38 cellular contexts compared by ENCODE assay signal in the genomic region with DNA sequence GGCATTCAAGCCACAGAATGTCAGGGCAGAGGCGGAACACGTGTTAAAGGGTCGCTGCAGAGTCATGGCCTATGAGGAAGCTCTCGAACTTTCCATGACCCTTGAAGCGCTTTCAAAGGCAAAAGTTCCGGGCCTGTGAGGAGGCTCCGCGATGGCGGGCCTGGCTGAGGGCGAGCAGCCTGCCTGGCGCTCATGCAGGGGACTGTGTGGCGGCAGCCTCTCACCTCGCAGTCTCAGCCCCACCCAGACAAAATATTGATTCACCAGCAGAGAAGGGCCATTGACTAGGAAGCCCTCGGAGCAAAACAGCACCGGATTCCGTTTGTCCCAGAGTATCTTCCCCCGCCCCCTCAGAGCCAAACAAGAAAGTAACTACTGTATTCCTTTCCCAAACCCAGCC. TPM values are rescaled to one million over a fixed set of nuclear protein-coding genes. Genes with fewer than 3 reads are reported as not detected.
"Had no signal": no experiment of that assay in that cellular context is flagged by ENCODE, and none has a peak within 500 bp of the region (broad histone marks: within the 10 kb centered on the region; RNA-seq: fewer than 3 reads in every experiment).

No MANE protein-coding gene starts in this region.

- ATAC-seq: activated CD4-positive, alpha-beta T cell treated with anti-CD3 and anti-CD28 coated beads for 36 hours; activated CD4-positive, CD25-positive, alpha-beta regulatory T cell treated with anti-CD3 and anti-CD28 coated beads, Interleukin-2, amount 50 U/mL, for 24 hours; activated CD8-positive, alpha-beta memory T cell treated with anti-CD3 and anti-CD28 coated beads, Interleukin-2, amount 10 ng/mL, durations not matched to agents 7 days and 5 days; activated CD8-positive, alpha-beta T cell treated with anti-CD3 and anti-CD28 coated beads, Interleukin-2, amount 10 ng/mL, durations not matched to agents 7 days and 5 days; activated naive CD4-positive, alpha-beta T cell treated with anti-CD3 and anti-CD28 coated beads, Interleukin-2, amount 50 U/mL, for 72 hours; activated T-cell treated with anti-CD3 and anti-CD28 coated beads, Interleukin-2, amount 50 U/mL, for 4 hours; activated T-cell treated with anti-CD3 and anti-CD28 coated beads, Interleukin-2, amount 50 U/mL, for 72 hours; activated T-helper 17 cell treated with anti-CD3 and anti-CD28 coated beads, Interleukin-2, amount 50 U/mL, for 72 hours had no signal

- H3K4me3 Mint-ChIP-seq: activated CD4-positive, alpha-beta memory T cell treated with anti-CD3 and anti-CD28 coated beads, Interleukin-2, amount 10 ng/mL, durations not matched to agents 7 days and 5 days; activated CD4-positive, alpha-beta T cell treated with anti-CD3 and anti-CD28 coated beads for 36 hours; activated CD4-positive, alpha-beta T cell treated with anti-CD3 and anti-CD28 coated beads, Interleukin-2, amount 10 ng/mL, durations not matched to agents 7 days and 5 days; activated CD8-positive, alpha-beta memory T cell treated with anti-CD3 and anti-CD28 coated beads, Interleukin-2, amount 10 ng/mL, durations not matched to agents 7 days and 5 days; activated CD8-positive, alpha-beta T cell treated with anti-CD3 and anti-CD28 coated beads, Interleukin-2, amount 10 ng/mL, durations not matched to agents 7 days and 5 days; activated naive CD4-positive, alpha-beta T cell treated with anti-CD3 and anti-CD28 coated beads for 36 hours; activated naive CD8-positive, alpha-beta T cell treated with anti-CD3 and anti-CD28 coated beads for 36 hours; activated T-cell treated with anti-CD3 and anti-CD28 coated beads, Interleukin-2, amount 50 U/mL, for 4 hours; activated T-cell treated with anti-CD3 and anti-CD28 coated beads, Interleukin-2, amount 50 U/mL, for 72 hours; activated T-helper 1 cell treated with anti-CD3 and anti-CD28 coated beads, Interleukin-12 subunit alpha, Interleukin-12 subunit beta, Interleukin-2, Interleukin-4 antibody, amounts not matched to agents 30 ng/mL and 10 ng/mL and 1 ng/mL, durations not matched to agents 14 hours and 24 hours and 36 hours; activated T-helper 17 cell treated with anti-CD3 and anti-CD28 coated beads, Interleukin-2, amount 50 U/mL, for 72 hours; T-helper 2 cell treated with Interferon-gamma antibody and Interleukin-4, amounts not matched to agents 5 μg/mL and 100 μg/mL, for 36 hours had no signal

- H3K36me3 Mint-ChIP-seq: activated CD8-positive, alpha-beta memory T cell treated with anti-CD3 and anti-CD28 coated beads, Interleukin-2, amount 10 ng/mL, durations not matched to agents 7 days and 5 days; activated naive CD4-positive, alpha-beta T cell treated with anti-CD3 and anti-CD28 coated beads, Interleukin-2, amount 50 U/mL, for 72 hours; activated naive CD8-positive, alpha-beta T cell treated with anti-CD3 and anti-CD28 coated beads for 36 hours had no signal

- H3K4me1 Mint-ChIP-seq: activated CD4-positive, alpha-beta memory T cell treated with anti-CD3 and anti-CD28 coated beads, Interleukin-2, amount 10 ng/mL, durations not matched to agents 7 days and 5 days; activated CD4-positive, alpha-beta T cell treated with anti-CD3 and anti-CD28 coated beads for 36 hours; activated CD4-positive, alpha-beta T cell treated with anti-CD3 and anti-CD28 coated beads, Interleukin-2, amount 10 ng/mL, durations not matched to agents 7 days and 5 days; activated CD8-positive, alpha-beta memory T cell treated with anti-CD3 and anti-CD28 coated beads, Interleukin-2, amount 10 ng/mL, durations not matched to agents 7 days and 5 days; activated naive CD8-positive, alpha-beta T cell treated with anti-CD3 and anti-CD28 coated beads for 36 hours; activated T-helper 17 cell treated with anti-CD3 and anti-CD28 coated beads, Interleukin-2, amount 50 U/mL, for 72 hours had no signal

- H3K27me3 Mint-ChIP-seq: activated CD4-positive, alpha-beta memory T cell treated with anti-CD3 and anti-CD28 coated beads, Interleukin-2, amount 10 ng/mL, durations not matched to agents 7 days and 5 days had no signal

- H3K9me3 Mint-ChIP-seq: activated CD4-positive, alpha-beta memory T cell treated with anti-CD3 and anti-CD28 coated beads, Interleukin-2, amount 10 ng/mL, durations not matched to agents 7 days and 5 days; activated CD4-positive, alpha-beta T cell treated with anti-CD3 and anti-CD28 coated beads, Interleukin-2, amount 10 ng/mL, durations not matched to agents 7 days and 5 days; activated naive CD4-positive, alpha-beta T cell treated with anti-CD3 and anti-CD28 coated beads for 36 hours; activated naive CD4-positive, alpha-beta T cell treated with anti-CD3 and anti-CD28 coated beads, Interleukin-2, amount 50 U/mL, for 72 hours; activated naive CD8-positive, alpha-beta T cell treated with anti-CD3 and anti-CD28 coated beads for 36 hours; activated T-cell treated with anti-CD3 and anti-CD28 coated beads, Interleukin-2, amount 50 U/mL, for 4 hours; activated T-cell treated with anti-CD3 and anti-CD28 coated beads, Interleukin-2, amount 50 U/mL, for 72 hours; activated T-helper 1 cell treated with anti-CD3 and anti-CD28 coated beads, Interleukin-12 subunit alpha, Interleukin-12 subunit beta, Interleukin-2, Interleukin-4 antibody, amounts not matched to agents 30 ng/mL and 10 ng/mL and 1 ng/mL, durations not matched to agents 14 hours and 24 hours and 36 hours; activated T-helper 17 cell treated with anti-CD3 and anti-CD28 coated beads, Interleukin-2, amount 50 U/mL, for 72 hours; T-helper 2 cell treated with Interferon-gamma antibody and Interleukin-4, amounts not matched to agents 5 μg/mL and 100 μg/mL, for 36 hours had no signal

- H3K4me1 ChIP-seq: adrenal gland, body of pancreas, breast epithelium had no signal

- H3K4me3 ChIP-seq: adrenal gland, body of pancreas, breast epithelium had no signal

- FAIRE-seq: astrocyte, colon, TTC549 had no signal

- H3K27ac Mint-ChIP-seq: activated CD4-positive, alpha-beta memory T cell treated with anti-CD3 and anti-CD28 coated beads, Interleukin-2, amount 10 ng/mL, durations not matched to agents 7 days and 5 days; activated CD4-positive, alpha-beta T cell treated with anti-CD3 and anti-CD28 coated beads for 36 hours; activated CD4-positive, alpha-beta T cell treated with anti-CD3 and anti-CD28 coated beads, Interleukin-2, amount 10 ng/mL, durations not matched to agents 7 days and 5 days; activated CD8-positive, alpha-beta memory T cell treated with anti-CD3 and anti-CD28 coated beads, Interleukin-2, amount 10 ng/mL, durations not matched to agents 7 days and 5 days; activated CD8-positive, alpha-beta T cell treated with anti-CD3 and anti-CD28 coated beads, Interleukin-2, amount 10 ng/mL, durations not matched to agents 7 days and 5 days; activated naive CD4-positive, alpha-beta T cell treated with anti-CD3 and anti-CD28 coated beads for 36 hours; activated naive CD4-positive, alpha-beta T cell treated with anti-CD3 and anti-CD28 coated beads, Interleukin-2, amount 50 U/mL, for 72 hours; activated naive CD8-positive, alpha-beta T cell treated with anti-CD3 and anti-CD28 coated beads for 36 hours; activated T-cell treated with anti-CD3 and anti-CD28 coated beads, Interleukin-2, amount 50 U/mL, for 72 hours; activated T-helper 1 cell treated with anti-CD3 and anti-CD28 coated beads, Interleukin-12 subunit alpha, Interleukin-12 subunit beta, Interleukin-2, Interleukin-4 antibody, amounts not matched to agents 30 ng/mL and 10 ng/mL and 1 ng/mL, durations not matched to agents 14 hours and 24 hours and 36 hours; activated T-helper 17 cell treated with anti-CD3 and anti-CD28 coated beads, Interleukin-2, amount 50 U/mL, for 72 hours; T-helper 2 cell treated with Interferon-gamma antibody and Interleukin-4, amounts not matched to agents 5 μg/mL and 100 μg/mL, for 36 hours had no signal

- H3K27me3 ChIP-seq: adrenal gland, body of pancreas, brain microvascular endothelial cell, breast epithelium had no signal

- H3K9me3 ChIP-seq: adrenal gland, body of pancreas, breast epithelium had no signal

- DNase-seq: activated CD4-positive, alpha-beta memory T cell treated with anti-CD3 and anti-CD28 coated beads, Interleukin-2, amount 10 ng/mL, durations not matched to agents 7 days and 5 days; activated CD4-positive, alpha-beta T cell treated with anti-CD3 and anti-CD28 coated beads for 1 hour; activated CD4-positive, alpha-beta T cell treated with anti-CD3 and anti-CD28 coated beads for 36 hours; activated CD4-positive, alpha-beta T cell treated with anti-CD3 and anti-CD28 coated beads for 48 hours; activated CD4-positive, alpha-beta T cell treated with anti-CD3 and anti-CD28 coated beads, Interleukin-2, amount 10 ng/mL, durations not matched to agents 7 days and 5 days; activated CD4-positive, alpha-beta T cell treated with anti-CD3 and anti-CD28 coated beads, Interleukin-2, amount 50 U/mL, for 48 hours; activated CD4-positive, CD25-positive, alpha-beta regulatory T cell; activated CD8-positive, alpha-beta memory T cell treated with anti-CD3 and anti-CD28 coated beads for 24 hours; activated CD8-positive, alpha-beta memory T cell treated with anti-CD3 and anti-CD28 coated beads, Interleukin-2, amount 10 ng/mL, durations not matched to agents 7 days and 5 days; activated CD8-positive, alpha-beta T cell treated with anti-CD3 and anti-CD28 coated beads, Interleukin-2, amount 10 ng/mL, durations not matched to agents 7 days and 5 days; activated effector memory CD4-positive, alpha-beta T cell treated with anti-CD3 and anti-CD28 coated beads, Interleukin-2, amount 50 U/mL, for 16 hours; activated gamma-delta T cell treated with Interleukin-2 at 50 U/mL for 16 hours; activated naive CD4-positive, alpha-beta T cell; activated naive CD4-positive, alpha-beta T cell treated with anti-CD3 and anti-CD28 coated beads for 36 hours; activated naive CD4-positive, alpha-beta T cell treated with anti-CD3 and anti-CD28 coated beads, Interleukin-2, amount 50 U/mL, for 16 hours; activated naive CD8-positive, alpha-beta T cell treated with anti-CD3 and anti-CD28 coated beads for 36 hours; activated T-cell treated with anti-CD3 and anti-CD28 coated beads for 4 hours; activated T-cell treated with anti-CD3 and anti-CD28 coated beads, Interleukin-2, amount 50 U/mL, for 1 hour; activated T-cell treated with anti-CD3 and anti-CD28 coated beads, Interleukin-2, amount 50 U/mL, for 4 hours; activated T-cell treated with anti-CD3 and anti-CD28 coated beads, Interleukin-2, amount 50 U/mL, for 72 hours; adrenal gland; amniotic stem cell; aorta; body of pancreas; brain microvascular endothelial cell; central memory CD4-positive, alpha-beta T cell; T-helper 2 cell; T-helper 9 cell had no signal

- H3K27ac ChIP-seq: adrenal gland, body of pancreas, brain microvascular endothelial cell, breast epithelium, VCaP had no signal

- H3K36me3 ChIP-seq: adrenal gland, brain microvascular endothelial cell, breast epithelium had no signal

RNA-seq across cellular contexts. Expression of a gene that starts 12.8 kb away (rescaled TPM):
- total RNA-seq: activated CD8-positive, alpha-beta memory T cell treated with anti-CD3 and anti-CD28 coated beads, Interleukin-2, amount 10 ng/mL, durations not matched to agents 7 days and 5 days had no signal
